In the genomic region with DNA sequence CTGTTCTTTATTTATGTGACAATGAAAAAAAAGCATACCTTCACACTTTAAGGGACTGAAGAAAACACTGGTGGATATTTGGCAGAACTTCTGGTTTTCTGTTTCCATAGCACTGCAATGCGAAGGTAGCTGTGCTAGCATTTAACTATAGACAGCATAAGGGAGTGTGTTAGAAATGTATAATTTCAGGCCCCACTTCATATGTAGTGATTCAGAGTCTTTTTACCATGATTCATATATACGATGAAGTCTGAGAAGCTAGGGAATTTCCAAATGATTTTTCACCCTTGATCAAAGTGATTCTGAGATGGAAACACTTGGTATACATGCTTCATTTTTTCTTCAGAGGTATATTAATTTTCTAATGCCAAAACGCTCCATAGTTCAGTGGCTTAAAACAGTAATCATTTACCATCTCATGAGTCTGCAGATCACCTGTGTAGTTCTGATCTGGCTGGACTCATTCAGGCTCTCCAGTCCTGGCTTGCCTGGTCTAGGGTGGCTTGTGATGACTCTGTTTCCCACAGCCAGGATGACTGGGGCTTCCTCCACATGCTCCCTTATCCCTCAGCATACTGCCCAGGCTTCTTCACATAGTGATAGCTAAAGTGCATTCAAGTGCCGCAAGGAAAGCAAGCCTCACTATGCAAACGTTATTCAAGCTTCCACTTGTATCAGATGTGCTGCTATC, we compare ENCODE assay signal across 33 cellular contexts.
DNase-seq lines count a peak whose midpoint lies in the region; ATAC-seq, FAIRE-seq and TF ChIP-seq lines count a peak whose summit lies in the region.
"Had no signal": no experiment of that assay in that cellular context is flagged by ENCODE, and none has a peak within 500 bp of the region (broad histone marks: within the 10 kb centered on the region; RNA-seq: fewer than 3 reads in every experiment).

No MANE protein-coding gene starts in this region.

- H3K79me2 ChIP-seq in GM12878 (ENCODE audit: control insufficient read depth, insufficient read depth, low read length) (no peaks in the 10 kb centered on the region), keratinocyte (ENCODE audit: control insufficient read depth, insufficient read depth, low read length) (no peaks in the 10 kb centered on the region)

- CTCF ChIA-PET in GM12878 (lab: Yijun Ruan, JAX) = interaction anchor here (0.7 to 1.5 kb wide), 3 partner anchors 11 to 30 kb away, joined by 3 to 5 read pairs (median 4); no protein-coding TSS in a partner anchor
- CTCF ChIA-PET in activated CD4-positive, alpha-beta T cell treated with anti-CD3 and anti-CD28 coated beads, Interleukin-2, amount 10 ng/mL, durations not matched to agents 7 days and 5 days (lab: Charles Lee) = no interaction called here

- H3K9me1 ChIP-seq in keratinocyte (ENCODE audit: control insufficient read depth, extremely low read depth, insufficient read depth, low read length) = no peaks in the 10 kb centered on the region

- TF ChIP-seq EP300 in GM12878 (IDR thresholded peaks at IDR 0.05; ENCODE audit: borderline replicate concordance in 1 of 2, control insufficient read depth in 1 of 2, low read depth in 2 of 2, low read length in 2 of 2) = no peak

- no peaks in the 10 kb centered on the region for H3K36me3 Mint-ChIP-seq in activated CD4-positive, alpha-beta T cell treated with anti-CD3 and anti-CD28 coated beads, Interleukin-2, amount 10 ng/mL, durations not matched to agents 7 days and 5 days (ENCODE audit: low read depth)
- H3K36me3 Mint-ChIP-seq: natural killer cell; stimulated activated naive B cell treated with anti-CD40 and anti-IgM and Interleukin-4, amounts not matched to agents 10 μg/mL and 1 μg/mL and 100 μg/mL, for 72 hours had no signal

- no peak for FAIRE-seq in GM12878 (lab: Jason Lieb, UNC)
- no peak for FAIRE-seq in keratinocyte (lab: Jason Lieb, UNC)
- FAIRE-seq: HTR-8/SVneo, pancreas had no signal

- no peaks in the 10 kb centered on the region for H3K27me3 Mint-ChIP-seq in activated CD4-positive, alpha-beta T cell treated with anti-CD3 and anti-CD28 coated beads, Interleukin-2, amount 10 ng/mL, durations not matched to agents 7 days and 5 days
- H3K27me3 Mint-ChIP-seq: stimulated activated naive B cell treated with anti-CD40 and anti-IgM and Interleukin-4, amounts not matched to agents 10 μg/mL and 1 μg/mL and 100 μg/mL, for 72 hours had no signal

- dilution Hi-C loops in keratinocyte (cut with MboI; ENCODE audit: extremely low pct_ligation_motif_present, low sequenced_read_pairs) = no loop called here

- H3K4me1 ChIP-seq in GM12878 (ENCODE audit: control insufficient read depth, insufficient read depth, low read length) (no peaks in the 10 kb centered on the region), keratinocyte (ENCODE audit: control insufficient read depth, extremely low read depth, insufficient read depth, low read length) (peaks cover 5% of the 10 kb centered on the region)
- H3K4me1 ChIP-seq: ascending aorta, BLaER1, heart right ventricle, lower lobe of right lung, pancreas, upper lobe of left lung had no signal

- SMC1A ChIA-PET in GM12878 (lab: Charles Lee; ENCODE audit: uncharacterized antibody, unreplicated experiment) = interaction anchor here (0.8 to 2.1 kb wide), 11 partner anchors 11 to 548 kb away, joined by 3 to 8 read pairs (median 4); no protein-coding TSS in a partner anchor

- H3K9me3 Mint-ChIP-seq in activated CD4-positive, alpha-beta T cell treated with anti-CD3 and anti-CD28 coated beads, Interleukin-2, amount 10 ng/mL, durations not matched to agents 7 days and 5 days = no peaks in the 10 kb centered on the region
- H3K9me3 Mint-ChIP-seq: stimulated activated naive B cell treated with anti-CD40 and anti-IgM and Interleukin-4, amounts not matched to agents 10 μg/mL and 1 μg/mL and 100 μg/mL, for 72 hours had no signal

- POLR2A ChIA-PET in GM12878 (lab: Charles Lee) = no interaction called here
- POLR2A ChIA-PET in activated CD4-positive, alpha-beta T cell treated with anti-CD3 and anti-CD28 coated beads, Interleukin-2, amount 10 ng/mL, durations not matched to agents 7 days and 5 days (lab: Charles Lee) = no interaction called here

- H3K4me2 ChIP-seq in GM12878 (ENCODE audit: control insufficient read depth, insufficient read depth) (no peak overlapping the region), keratinocyte (ENCODE audit: control insufficient read depth, extremely low read depth, insufficient read depth, low read depth, low read length) (no peak overlapping the region)
- H3K4me2 ChIP-seq: BLaER1 had no signal

- H3K27ac ChIP-seq in GM12878 (ENCODE audit: control insufficient read depth, insufficient read depth) = no peak overlapping the region
- no peak overlapping the region for H3K27ac ChIP-seq in keratinocyte (ENCODE audit: control insufficient read depth, insufficient read depth, low read length)
- H3K27ac ChIP-seq: ascending aorta, BLaER1, heart right ventricle, lower lobe of right lung, pancreas, skin epidermis, upper lobe of left lung had no signal

- no peak overlapping the region for H3K27ac Mint-ChIP-seq in activated CD4-positive, alpha-beta T cell treated with anti-CD3 and anti-CD28 coated beads, Interleukin-2, amount 10 ng/mL, durations not matched to agents 7 days and 5 days
- H3K27ac Mint-ChIP-seq: activated T-cell treated with anti-CD3 and anti-CD28 coated beads, Interleukin-2, amount 50 U/mL, for 72 hours; natural killer cell; stimulated activated naive B cell treated with anti-CD40 and anti-IgM and Interleukin-4, amounts not matched to agents 10 μg/mL and 1 μg/mL and 100 μg/mL, for 72 hours had no signal

- H3K4me3 ChIP-seq in GM12878 (no peak overlapping the region), keratinocyte (ENCODE audit: control insufficient read depth in 2 of 3, extremely low read depth in 1 of 3, insufficient read depth in 2 of 3, low read depth in 1 of 3, low read length in 3 of 3) (no peak overlapping the region)
- H3K4me3 ChIP-seq: ascending aorta, BLaER1, heart right ventricle, lower lobe of right lung, mucosa of descending colon, pancreas, skin epidermis, upper lobe of left lung had no signal

- H3K27me3 ChIP-seq in GM12878 (replicated peaks in 1 of 2; ENCODE audit: control insufficient read depth in 2 of 2, insufficient read depth in 2 of 2, low read length in 1 of 2) (no peaks in the 10 kb centered on the region), keratinocyte (ENCODE audit: control insufficient read depth, extremely low read depth, insufficient read depth, low read length) (no peaks in the 10 kb centered on the region)
- H3K27me3 ChIP-seq: ascending aorta, BLaER1, heart right ventricle, pancreas, upper lobe of left lung had no signal

- H3K4me1 Mint-ChIP-seq in activated CD4-positive, alpha-beta T cell treated with anti-CD3 and anti-CD28 coated beads, Interleukin-2, amount 10 ng/mL, durations not matched to agents 7 days and 5 days = no peaks in the 10 kb centered on the region
- H3K4me1 Mint-ChIP-seq: natural killer cell; stimulated activated naive B cell treated with anti-CD40 and anti-IgM and Interleukin-4, amounts not matched to agents 10 μg/mL and 1 μg/mL and 100 μg/mL, for 72 hours had no signal

- no peak for TF ChIP-seq RAD21 in GM12878 (IDR thresholded peaks at IDR 0.05; ENCODE audit: insufficient read depth, low read depth, low read length)

- in situ Hi-C loops in Caki2 (cut with HindIII; ENCODE audit: low pct_unique_long_range_greater_than_20kb, low sequenced_read_pairs) = no loop called here
- in situ Hi-C loops in G401 (cut with HindIII; ENCODE audit: low sequenced_read_pairs) = no loop called here
- in situ Hi-C loops in GM12878 (cut with MboI) = no loop called here

- TF ChIP-seq POLR2A in GM12878 (IDR thresholded peaks at IDR 0.05; ENCODE audit: low read depth, low read length) (no peak), GM18505 (IDR thresholded peaks at IDR 0.05; ENCODE audit: borderline replicate concordance, extremely low read depth, insufficient read depth, insufficient read length) (no peak)

- H2AFZ ChIP-seq in GM12878 (ENCODE audit: control insufficient read depth, low read depth, low read length) = no peak overlapping the region
- H2AFZ ChIP-seq in keratinocyte (ENCODE audit: control insufficient read depth, low read length) = peak overlapping the region; percentile 30

- WGBS in GM12878 (ENCODE audit: insufficient coverage, insufficient replicate concordance, low lambda C conversion rate, missing lambda C conversion rate) = 8% methylated on average over 5 of the region's 5 CpGs

- H4K20me1 ChIP-seq in GM12878 (ENCODE audit: control insufficient read depth, insufficient read depth) = no peaks in the 10 kb centered on the region
- H4K20me1 ChIP-seq in keratinocyte (ENCODE audit: control insufficient read depth, extremely low read depth, insufficient read depth, low read length) = no peaks in the 10 kb centered on the region
- H4K20me1 ChIP-seq: BLaER1 had no signal

- TF ChIP-seq CTCF in GM12878 (IDR thresholded peaks at IDR 0.05 in 2 of 3, conservative IDR thresholded peaks at IDR 0.05 in 1 of 3; ENCODE audit: control insufficient read depth in 2 of 3, extremely low read depth in 1 of 3, insufficient read depth in 1 of 3, low read depth in 3 of 3, low read length in 3 of 3) (no peak), keratinocyte (optimal IDR thresholded peaks at IDR 0.05 in 1 of 3, IDR thresholded peaks at IDR 0.05 in 1 of 3, conservative IDR thresholded peaks at IDR 0.05 in 1 of 3; ENCODE audit: extremely low read depth in 1 of 3, insufficient read depth in 2 of 3, low read length in 3 of 3) (no peak)

- no TSS peak for BruUV-seq in GM12878 (replicated peaks; lab: Mats Ljungman, UMichigan)

- RAD21 ChIA-PET in GM12878 (lab: Charles Lee; ENCODE audit: unreplicated experiment) = interaction anchor here (0.8 to 2.4 kb wide), 6 partner anchors 11 to 138 kb away, joined by 3 to 8 read pairs (median 4); no protein-coding TSS in a partner anchor

- peak; percentile 66 for ATAC-seq in GM12878
- no peak for ATAC-seq in GM18505 (IDR thresholded peaks at IDR 0.05; ENCODE audit: unreplicated experiment)
- ATAC-seq in HG02938 (IDR thresholded peaks at IDR 0.05; ENCODE audit: unreplicated experiment) = no peak
- ATAC-seq: activated CD4-positive, CD25-positive, alpha-beta regulatory T cell treated with anti-CD3 and anti-CD28 coated beads, Interleukin-2, amount 50 U/mL, for 24 hours; activated T-cell treated with anti-CD3 and anti-CD28 coated beads, Interleukin-2, amount 50 U/mL, for 72 hours; esophagus mucosa; heart right ventricle; lower lobe of right lung; mucosa of descending colon; natural killer cell; SK-N-SH treated with all-trans-retinoic acid at 6 μM for 48 hours; stimulated activated naive B cell treated with anti-CD40 and anti-IgM and Interleukin-4, amounts not matched to agents 10 μg/mL and 1 μg/mL and 100 μg/mL, for 72 hours had no signal

- DNase-seq in Caki2 (ENCODE audit: low read depth) (peak; percentile 21), G401 (ENCODE audit: low spot score) (peak; percentile 48), GM12878 (ENCODE audit: low read depth, low spot score) (no peak), keratinocyte (ENCODE audit: low read depth, low spot score) (no peak)
- no peak for DNase-seq in activated CD4-positive, alpha-beta T cell treated with anti-CD3 and anti-CD28 coated beads, Interleukin-2, amount 10 ng/mL, durations not matched to agents 7 days and 5 days
- DNase-seq: activated CD4-positive, alpha-beta T cell treated with anti-CD3 and anti-CD28 coated beads, Interleukin-2, amount 50 U/mL, for 48 hours; activated T-cell treated with anti-CD3 and anti-CD28 coated beads, Interleukin-2, amount 50 U/mL, for 72 hours; cortex of kidney; DMS79; GF-D8; GOT3; heart right ventricle; kidney glomerular epithelial cell; lower lobe of right lung; mucosa of descending colon; natural killer cell; NCI-H1105 treated with DMSO at 0.1 percent for 48 hours; NCI-H2081 treated with DMSO at 0.1 percent for 48 hours; pancreas; Right ventricle myocardium superior; stimulated activated naive B cell treated with anti-CD40 and anti-IgM and Interleukin-4, amounts not matched to agents 10 μg/mL and 1 μg/mL and 100 μg/mL, for 72 hours; substantia nigra; T-helper 2 cell; upper lobe of left lung had no signal

- H3K9ac ChIP-seq in GM12878 (ENCODE audit: control insufficient read depth, insufficient read depth, low read length) (no peak overlapping the region), keratinocyte (ENCODE audit: control insufficient read depth, extremely low read depth, insufficient read depth, low read length) (no peak overlapping the region)
- H3K9ac ChIP-seq: BLaER1 had no signal

- H3K4me3 Mint-ChIP-seq in activated CD4-positive, alpha-beta T cell treated with anti-CD3 and anti-CD28 coated beads, Interleukin-2, amount 10 ng/mL, durations not matched to agents 7 days and 5 days = no peak overlapping the region
- H3K4me3 Mint-ChIP-seq: activated T-cell treated with anti-CD3 and anti-CD28 coated beads, Interleukin-2, amount 50 U/mL, for 72 hours; natural killer cell; stimulated activated naive B cell treated with anti-CD40 and anti-IgM and Interleukin-4, amounts not matched to agents 10 μg/mL and 1 μg/mL and 100 μg/mL, for 72 hours had no signal

- H3K36me3 ChIP-seq in GM12878 (ENCODE audit: control insufficient read depth in 2 of 2, insufficient read depth in 2 of 2, low read length in 1 of 2) (no peaks in the 10 kb centered on the region), keratinocyte (ENCODE audit: control insufficient read depth in 2 of 2, extremely low read depth in 1 of 2, insufficient read depth in 2 of 2, low read length in 2 of 2) (no peaks in the 10 kb centered on the region)
- H3K36me3 ChIP-seq: ascending aorta, BLaER1, heart right ventricle, lower lobe of right lung, pancreas, upper lobe of left lung had no signal

- H3K9me3 ChIP-seq in GM12878 (replicated peaks; ENCODE audit: control insufficient read depth, insufficient read depth, low read length) (no peaks in the 10 kb centered on the region), keratinocyte (ENCODE audit: control insufficient read depth, low read depth, low read length) (no peaks in the 10 kb centered on the region)
- H3K9me3 ChIP-seq: ascending aorta, BLaER1, heart right ventricle, lower lobe of right lung, mucosa of descending colon, pancreas, upper lobe of left lung had no signal

- intact Hi-C loops in GM12878 (cut with micrococcal nuclease; ENCODE audit: unreplicated experiment) = no loop called here

Comparison
In these comparisons a context has a peak if more than half of its experiments do, and no peak if none do; other contexts are left out.
1. DNase-seq: peak in Caki2 (single experiment) and G401 (single experiment); none in GM12878 (single experiment), keratinocyte (single experiment) and activated CD4-positive, alpha-beta T cell treated with anti-CD3 and anti-CD28 coated beads, Interleukin-2, amount 10 ng/mL, durations not matched to agents 7 days and 5 days (single experiment).